Comparison of ENCODE assay signal across 15 cellular contexts in the genomic region with DNA sequence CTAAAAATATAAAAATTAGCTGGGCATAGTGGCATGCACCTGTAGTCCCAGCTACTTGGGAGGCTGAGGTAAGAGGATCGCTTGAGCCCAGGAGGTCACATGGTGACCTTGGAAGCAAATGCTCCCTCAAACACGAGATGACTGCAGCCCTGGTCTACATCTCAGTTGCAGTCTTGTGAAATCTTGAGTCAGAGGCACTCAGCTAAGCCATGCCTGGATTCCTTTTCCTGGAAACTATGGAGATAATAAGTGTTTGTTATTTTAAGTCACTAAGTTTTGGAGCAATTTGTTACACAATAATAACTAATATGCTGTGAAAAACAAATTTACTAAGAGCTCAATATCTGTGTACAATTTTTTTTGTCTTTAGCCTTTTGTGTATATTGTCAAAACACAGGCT.
DNase-seq lines count a peak whose midpoint lies in the region; ATAC-seq and TF ChIP-seq lines count a peak whose summit lies in the region.
"Had no signal": no experiment of that assay in that cellular context is flagged by ENCODE, and none has a peak within 500 bp of the region (broad histone marks: within the 10 kb centered on the region; RNA-seq: fewer than 3 reads in every experiment).

No MANE protein-coding gene starts in this region.

- H2AK9ac ChIP-seq in IMR-90 (replicated peaks; ENCODE audit: low read depth, low read length, poor library complexity) = no peak overlapping the region

- no peaks in the 10 kb centered on the region for H3K9me2 ChIP-seq in Karpas-422 (replicated peaks; ENCODE audit: insufficient read depth, low read length)

- no peak overlapping the region for H2AFZ ChIP-seq in ACC112 (ENCODE audit: low read length, unreplicated experiment)
- no peak overlapping the region for H2AFZ ChIP-seq in IMR-90 (replicated peaks; ENCODE audit: low read length, poor library complexity)
- no peak overlapping the region for H2AFZ ChIP-seq in Karpas-422 (ENCODE audit: low read length)

- no peak overlapping the region for H4K8ac ChIP-seq in IMR-90 (ENCODE audit: low read depth in 2 of 2, low read length in 2 of 2)

- no peak overlapping the region for H3K56ac ChIP-seq in IMR-90 (ENCODE audit: extremely low read depth, insufficient read depth, low read length)

- H3K79me2 ChIP-seq in ACC112 (ENCODE audit: control insufficient read depth, insufficient read depth, low read length, unreplicated experiment) (no peaks in the 10 kb centered on the region), Karpas-422 (ENCODE audit: low read length) (peaks cover 5% of the 10 kb centered on the region; the same call in 1 of the 2 replicates)

- dilution Hi-C loops in IMR-90 (cut with HindIII; ENCODE audit: low sequenced_read_pairs, unreplicated experiment) = no loop called here

- H3K27ac ChIP-seq in ACC112 (ENCODE audit: low read depth, low read length) (peak overlapping the region; percentile 87), IMR-90 (ENCODE audit: insufficient read depth, low read length) (peak overlapping the region; percentile 58; the same call in 1 of the 2 replicates), lung (ENCODE audit: low read depth in 1 of 2, low read length in 1 of 2) (peak overlapping the region in 1 of 2 donors; percentile 70), Karpas-422 (ENCODE audit: low read length) (no peak overlapping the region)
- H3K27ac ChIP-seq: ascending aorta; BLaER1 treated with 17β-estradiol and CSF1 and Interleukin-3, amounts not matched to agents 10 nM and 100 nM; testis had no signal

- H3K9me1 ChIP-seq in IMR-90 (ENCODE audit: insufficient read depth, low read length) = no peaks in the 10 kb centered on the region

- no peak overlapping the region for H3K18ac ChIP-seq in IMR-90 (ENCODE audit: low read depth, low read length)

- in situ Hi-C loops in IMR-90 (cut with MboI; ENCODE audit: low sequenced_read_pairs) = no loop called here

- H3K27me3 Mint-ChIP-seq in activated CD8-positive, alpha-beta T cell treated with anti-CD3 and anti-CD28 coated beads for 36 hours = no peaks in the 10 kb centered on the region
- H3K27me3 Mint-ChIP-seq: memory B cell, progenitor cell of endocrine pancreas had no signal

- H3K4ac ChIP-seq in IMR-90 (ENCODE audit: low read depth, low read length) = no peak overlapping the region

- H2AK5ac ChIP-seq in IMR-90 (ENCODE audit: low read depth, low read length) = no peak overlapping the region

- no peaks in the 10 kb centered on the region for H3K27me3 ChIP-seq in ACC112 (ENCODE audit: insufficient read depth, low read length)
- H3K27me3 ChIP-seq in IMR-90 (ENCODE audit: control insufficient read depth, insufficient read depth, low read length) = no peaks in the 10 kb centered on the region
- no peaks in the 10 kb centered on the region for H3K27me3 ChIP-seq in lung (ENCODE audit: control insufficient read depth, insufficient read depth)
- H3K27me3 ChIP-seq in Karpas-422 (ENCODE audit: low read length) = no peaks in the 10 kb centered on the region
- H3K27me3 ChIP-seq: ascending aorta; BLaER1 treated with 17β-estradiol and CSF1 and Interleukin-3, amounts not matched to agents 10 nM and 100 nM; testis had no signal

- no peak overlapping the region for H3K4me3 Mint-ChIP-seq in activated CD8-positive, alpha-beta T cell treated with anti-CD3 and anti-CD28 coated beads for 36 hours
- H3K4me3 Mint-ChIP-seq: memory B cell; T-helper 2 cell treated with Interferon-gamma antibody and Interleukin-4, amounts not matched to agents 5 μg/mL and 100 μg/mL, for 36 hours had no signal

- WGBS in IMR-90 (ENCODE audit: extremely low coverage in 2 of 2, insufficient read length in 1 of 2), 2 experiments = no CpG with 5 or more reads among the region's 2 CpGs
- WGBS in lung, 2 donors = 63 to 71% methylated on average over 2 of the region's 2 CpGs

- intact Hi-C loops in IMR-90 (cut with micrococcal nuclease) = loop anchor here (5.0 to 10.0 kb wide), 2 partner anchors 110 to 373 kb away; no protein-coding TSS in a partner anchor
- intact Hi-C loops in activated CD8-positive, alpha-beta T cell treated with anti-CD3 and anti-CD28 coated beads for 36 hours (cut with micrococcal nuclease) = no loop called here

- no peaks in the 10 kb centered on the region for H3K79me1 ChIP-seq in IMR-90 (ENCODE audit: low read depth in 1 of 2, low read length in 2 of 2)

- no peak overlapping the region for H2BK120ac ChIP-seq in IMR-90 (ENCODE audit: low read depth, low read length)

- peak overlapping the region; percentile 73 for H2BK5ac ChIP-seq in IMR-90 (ENCODE audit: low read depth, low read length, poor library complexity, severe bottlenecking)

- no peak overlapping the region for H3K14ac ChIP-seq in IMR-90 (replicated peaks; ENCODE audit: low read depth, low read length)

- no peak overlapping the region for H4K91ac ChIP-seq in IMR-90 (ENCODE audit: insufficient read depth, low read depth, low read length)

- ATAC-seq in IMR-90 (ENCODE audit: low read depth) (peak; percentile 91), lung (ENCODE audit: insufficient read depth, low FRiP score) (no peak), HG02798 (IDR thresholded peaks at IDR 0.05; ENCODE audit: poor library complexity, unreplicated experiment) (no peak), GM18502 (IDR thresholded peaks at IDR 0.05; ENCODE audit: poor library complexity, unreplicated experiment) (no peak)
- ATAC-seq in activated CD8-positive, alpha-beta T cell treated with anti-CD3 and anti-CD28 coated beads for 36 hours = no peak

- H3K36me3 ChIP-seq in ACC112 (ENCODE audit: insufficient read depth, low read length) = no peaks in the 10 kb centered on the region
- H3K36me3 ChIP-seq in IMR-90 (ENCODE audit: control insufficient read depth, insufficient read depth, low read length) = no peaks in the 10 kb centered on the region
- no peaks in the 10 kb centered on the region for H3K36me3 ChIP-seq in lung (ENCODE audit: control insufficient read depth in 2 of 2, insufficient read depth in 2 of 2, low read length in 2 of 2)
- no peaks in the 10 kb centered on the region for H3K36me3 ChIP-seq in Karpas-422 (ENCODE audit: insufficient read depth, low read length)
- H3K36me3 ChIP-seq: ascending aorta had no signal

- no peak overlapping the region for H4K5ac ChIP-seq in IMR-90 (ENCODE audit: low read depth, low read length)

- no peak for TF ChIP-seq RAD21 in IMR-90 (IDR thresholded peaks at IDR 0.05; ENCODE audit: low read length)

- no peak overlapping the region for H3K23ac ChIP-seq in IMR-90 (ENCODE audit: low read depth, low read length)

- H3K4me2 ChIP-seq in IMR-90 (ENCODE audit: low read depth, low read length) (no peak overlapping the region), Karpas-422 (ENCODE audit: low read depth, low read length, poor library complexity, severe bottlenecking) (no peak overlapping the region)
- H3K4me2 ChIP-seq: BLaER1 treated with 17β-estradiol and CSF1 and Interleukin-3, amounts not matched to agents 10 nM and 100 nM had no signal

- CTCF ChIA-PET in IMR-90 (lab: Yijun Ruan, JAX) = interaction anchor here (0.6 to 1.0 kb wide), 2 partner anchors 9 to 274 kb away, joined by 5 to 8 read pairs; no protein-coding TSS in a partner anchor
- CTCF ChIA-PET in activated CD8-positive, alpha-beta T cell treated with anti-CD3 and anti-CD28 coated beads for 36 hours (lab: Charles Lee) = no interaction called here

- TF ChIP-seq POLR2A in IMR-90 (IDR thresholded peaks at IDR 0.05; ENCODE audit: low read depth, low read length) = no peak

- POLR2A ChIA-PET in IMR-90 (lab: Charles Lee; ENCODE audit: unreplicated experiment) = no interaction called here
- POLR2A ChIA-PET in activated CD8-positive, alpha-beta T cell treated with anti-CD3 and anti-CD28 coated beads for 36 hours (lab: Charles Lee) = interaction anchor here (0.8 kb wide), 1 partner anchor 31 kb away, joined by 3 read pairs; no protein-coding TSS in a partner anchor

- H3K9ac ChIP-seq in IMR-90 (ENCODE audit: low read depth, low read length) (no peak overlapping the region), Karpas-422 (ENCODE audit: low read length) (no peak overlapping the region)
- H3K9ac ChIP-seq: BLaER1 treated with 17β-estradiol and CSF1 and Interleukin-3, amounts not matched to agents 10 nM and 100 nM had no signal

- H3K4me3 ChIP-seq in ACC112 (ENCODE audit: low read depth, low read length) (no peak overlapping the region), IMR-90 (ENCODE audit: insufficient read depth, low read depth, low read length) (no peak overlapping the region), lung (no peak overlapping the region), Karpas-422 (ENCODE audit: low read length) (no peak overlapping the region)
- H3K4me3 ChIP-seq: ascending aorta; BLaER1 treated with 17β-estradiol and CSF1 and Interleukin-3, amounts not matched to agents 10 nM and 100 nM; testis had no signal

- H3K36me3 Mint-ChIP-seq in activated CD8-positive, alpha-beta T cell treated with anti-CD3 and anti-CD28 coated beads for 36 hours (ENCODE audit: low read depth) = peaks cover 2% of the 10 kb centered on the region

- peaks cover 16% of the 10 kb centered on the region for H3K4me1 ChIP-seq in ACC112 (ENCODE audit: control insufficient read depth, insufficient read depth, low read length, unreplicated experiment)
- H3K4me1 ChIP-seq in IMR-90 (ENCODE audit: control insufficient read depth, insufficient read depth, low read length) = peaks cover 7% of the 10 kb centered on the region; the same call in 1 of the 2 replicates
- no peaks in the 10 kb centered on the region for H3K4me1 ChIP-seq in lung (ENCODE audit: control insufficient read depth in 2 of 2, insufficient read depth in 2 of 2, low read length in 2 of 2)
- H3K4me1 ChIP-seq in Karpas-422 (ENCODE audit: low read length) = peaks cover 3% of the 10 kb centered on the region; the same call in 1 of the 2 replicates
- H3K4me1 ChIP-seq: ascending aorta, testis had no signal

- no peak overlapping the region for H3K27ac Mint-ChIP-seq in activated CD8-positive, alpha-beta T cell treated with anti-CD3 and anti-CD28 coated beads for 36 hours
- H3K27ac Mint-ChIP-seq: memory B cell; progenitor cell of endocrine pancreas; T-helper 2 cell treated with Interferon-gamma antibody and Interleukin-4, amounts not matched to agents 5 μg/mL and 100 μg/mL, for 36 hours had no signal

- DNase-seq in IMR-90 (peak; percentile 93), dedifferentiated amniotic fluid mesenchymal stem cell (ENCODE audit: extremely low spot score) (peak; percentile 83), lung (ENCODE audit: low spot score) (peak; percentile 34), Karpas-422 (no peak)
- DNase-seq in activated CD8-positive, alpha-beta T cell treated with anti-CD3 and anti-CD28 coated beads for 36 hours = no peak
- DNase-seq: NCI-H187 treated with DMSO at 0.1 percent for 48 hours, testis had no signal

- no TSS peak for BruUV-seq in IMR-90 (replicated peaks; lab: Mats Ljungman, UMichigan)

- H3K9me3 ChIP-seq in IMR-90 (ENCODE audit: control insufficient read depth, insufficient read depth, low read length) (no peaks in the 10 kb centered on the region), lung (ENCODE audit: control insufficient read depth in 2 of 2, insufficient read depth in 1 of 2, low read length in 1 of 2) (no peaks in the 10 kb centered on the region), Karpas-422 (ENCODE audit: low read length) (no peaks in the 10 kb centered on the region)
- H3K9me3 ChIP-seq: ascending aorta; BLaER1 treated with 17β-estradiol and CSF1 and Interleukin-3, amounts not matched to agents 10 nM and 100 nM; testis had no signal

- no peak overlapping the region for H2BK15ac ChIP-seq in IMR-90 (ENCODE audit: low read depth, low read length)

- H2BK20ac ChIP-seq in IMR-90 (ENCODE audit: low read depth, low read length) = peak overlapping the region; percentile 20; the same call in 1 of the 2 replicates

- H3K4me1 Mint-ChIP-seq in activated CD8-positive, alpha-beta T cell treated with anti-CD3 and anti-CD28 coated beads for 36 hours (ENCODE audit: low read depth) = peaks cover 2% of the 10 kb centered on the region
- H3K4me1 Mint-ChIP-seq: memory B cell had no signal

- H4K20me1 ChIP-seq in IMR-90 (ENCODE audit: insufficient read depth, low read length) (no peaks in the 10 kb centered on the region), Karpas-422 (ENCODE audit: insufficient read depth, low read depth, low read length) (no peaks in the 10 kb centered on the region)
- H4K20me1 ChIP-seq: BLaER1 treated with 17β-estradiol and CSF1 and Interleukin-3, amounts not matched to agents 10 nM and 100 nM had no signal

- TF ChIP-seq CTCF in IMR-90 (conservative IDR thresholded peaks at IDR 0.05; ENCODE audit: low read depth, low read length) = no peak
- no peak for TF ChIP-seq CTCF in lung (IDR thresholded peaks at IDR 0.05; ENCODE audit: control extremely low read depth, extremely low read depth)
- no peak for TF ChIP-seq CTCF in activated CD8-positive, alpha-beta T cell treated with anti-CD3 and anti-CD28 coated beads for 36 hours (IDR thresholded peaks at IDR 0.05)

- no peaks in the 10 kb centered on the region for H3K9me3 Mint-ChIP-seq in activated CD8-positive, alpha-beta T cell treated with anti-CD3 and anti-CD28 coated beads for 36 hours
- H3K9me3 Mint-ChIP-seq: memory B cell; T-helper 2 cell treated with Interferon-gamma antibody and Interleukin-4, amounts not matched to agents 5 μg/mL and 100 μg/mL, for 36 hours had no signal

Comparison
In these comparisons a context has a peak if more than half of its experiments do, and no peak if none do; other contexts are left out.
1. DNase-seq: peak in IMR-90 (single experiment), dedifferentiated amniotic fluid mesenchymal stem cell (single experiment) and lung (single experiment); none in Karpas-422 (single experiment) and activated CD8-positive, alpha-beta T cell treated with anti-CD3 and anti-CD28 coated beads for 36 hours (single experiment).